In the genomic region with DNA sequence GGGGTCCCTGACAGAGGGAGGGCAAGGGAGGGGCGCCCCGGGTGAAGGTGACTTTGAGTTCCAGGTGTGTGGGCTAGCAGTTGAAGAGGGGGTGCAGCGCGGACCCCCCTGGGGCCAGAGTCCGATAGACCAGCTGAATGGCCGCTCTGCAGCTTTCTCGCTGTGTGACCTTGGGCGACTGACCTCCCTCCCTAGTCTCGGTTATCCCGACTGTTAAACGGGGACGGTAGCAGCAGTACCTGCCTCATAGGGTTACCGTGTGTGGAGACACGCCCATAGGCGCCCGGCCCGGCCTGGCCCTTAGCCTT, we compare ENCODE assay signal across 8 cellular contexts. TPM values are rescaled to one million over a fixed set of nuclear protein-coding genes. Genes with fewer than 3 reads are reported as not detected.
A peak's percentile ranks its signal among the peaks of the same experiment; 100 is the strongest.
DNase-seq lines count a peak whose midpoint lies in the region; TF ChIP-seq lines count a peak whose summit lies in the region.

No MANE protein-coding gene starts in this region.

- H3K9me3 ChIP-seq in iPS DF 6.9 (ENCODE audit: control insufficient read depth, insufficient read depth, low read length) (no peaks in the 10 kb centered on the region), skeletal muscle tissue (ENCODE audit: control insufficient read depth in 3 of 3, low read length in 3 of 3) (no peaks in the 10 kb centered on the region)

- TF ChIP-seq CTCF in HFF-Myc (IDR thresholded peaks at IDR 0.05; ENCODE audit: low read depth, low read length, missing control alignments): no peak
- TF ChIP-seq CTCF in CD14-positive monocyte (IDR thresholded peaks at IDR 0.05): no peak

- DNase-seq in HFF-Myc (ENCODE audit: extremely low read depth, low read depth) (no peak), iPS DF 6.9 (ENCODE audit: low read depth, low spot score) (no peak), NCI-H2107 (lab: John Stamatoyannopoulos, UW) (no peak), putamen (ENCODE audit: low spot score) (no peak), CD14-positive monocyte (ENCODE audit: low spot score) (no peak)
- DNase-seq in activated T-helper 1 cell treated with anti-CD3 and anti-CD28 coated beads, Interleukin-12 subunit alpha, Interleukin-12 subunit beta, Interleukin-2, Interleukin-4 antibody, amounts not matched to agents 30 ng/mL and 10 ng/mL and 1 ng/mL, durations not matched to agents 14 hours and 24 hours and 36 hours (ENCODE audit: low spot score): no peak
- DNase-seq in activated naive CD4-positive, alpha-beta T cell treated with Interleukin-2 at 50 U/mL for 16 hours: no peak

- peak overlapping the region; percentile 37 for H3K4me3 ChIP-seq in HFF-Myc (replicated peaks; ENCODE audit: low read depth, low read length)
- H3K4me3 ChIP-seq in iPS DF 6.9 (ENCODE audit: low read length): peak overlapping the region; percentile 61; the same call in 1 of the 2 replicates
- H3K4me3 ChIP-seq in skeletal muscle tissue (ENCODE audit: low read length in 3 of 3): peak overlapping the region; percentile 32 to 49 (median 41)

- peak overlapping the region; percentile 12 to 57 (median 38) for H3K9ac ChIP-seq in skeletal muscle tissue (ENCODE audit: low read depth in 1 of 3, low read length in 3 of 3)

- H3K27ac ChIP-seq in iPS DF 6.9 (ENCODE audit: low read length) (no peak overlapping the region), skeletal muscle tissue (ENCODE audit: low read depth, low read length) (peak overlapping the region; percentile 64)

- H3K4me1 ChIP-seq in iPS DF 6.9 (ENCODE audit: control insufficient read depth, insufficient read depth, low read length): peaks cover 4% of the 10 kb centered on the region; the same call in 1 of the 2 replicates
- H3K4me1 ChIP-seq in skeletal muscle tissue (ENCODE audit: control insufficient read depth in 3 of 3, insufficient read depth in 3 of 3, low read length in 3 of 3): peaks cover 5 to 8% (median 6%) of the 10 kb centered on the region in 3 donors

- no peaks in the 10 kb centered on the region for H3K9me3 Mint-ChIP-seq in activated T-helper 1 cell treated with anti-CD3 and anti-CD28 coated beads, Interleukin-12 subunit alpha, Interleukin-12 subunit beta, Interleukin-2, Interleukin-4 antibody, amounts not matched to agents 30 ng/mL and 10 ng/mL and 1 ng/mL, durations not matched to agents 14 hours and 24 hours and 36 hours
- H3K9me3 Mint-ChIP-seq in CD14-positive monocyte: peaks cover 0 to 4% (median 0%) of the 10 kb centered on the region in 7 donors

- WGBS in iPS DF 6.9 (ENCODE audit: insufficient coverage, insufficient read length): no CpG with 5 or more reads among the region's 17 CpGs

- H3K27ac Mint-ChIP-seq in activated T-helper 1 cell treated with anti-CD3 and anti-CD28 coated beads, Interleukin-12 subunit alpha, Interleukin-12 subunit beta, Interleukin-2, Interleukin-4 antibody, amounts not matched to agents 30 ng/mL and 10 ng/mL and 1 ng/mL, durations not matched to agents 14 hours and 24 hours and 36 hours: peak overlapping the region; percentile 89
- peak overlapping the region in 1 of 7 donors; percentile 9 for H3K27ac Mint-ChIP-seq in CD14-positive monocyte

- peaks cover 25% of the 10 kb centered on the region for H3K27me3 Mint-ChIP-seq in activated T-helper 1 cell treated with anti-CD3 and anti-CD28 coated beads, Interleukin-12 subunit alpha, Interleukin-12 subunit beta, Interleukin-2, Interleukin-4 antibody, amounts not matched to agents 30 ng/mL and 10 ng/mL and 1 ng/mL, durations not matched to agents 14 hours and 24 hours and 36 hours (ENCODE audit: insufficient read depth)
- H3K27me3 Mint-ChIP-seq in CD14-positive monocyte (ENCODE audit: low read depth in 3 of 3): peaks cover 52 to 75% (median 53%) of the 10 kb centered on the region in 3 donors

- peak overlapping the region; percentile 71 for H3K4me3 Mint-ChIP-seq in activated T-helper 1 cell treated with anti-CD3 and anti-CD28 coated beads, Interleukin-12 subunit alpha, Interleukin-12 subunit beta, Interleukin-2, Interleukin-4 antibody, amounts not matched to agents 30 ng/mL and 10 ng/mL and 1 ng/mL, durations not matched to agents 14 hours and 24 hours and 36 hours
- peak overlapping the region in 1 of 2 donors; percentile 85 for H3K4me3 Mint-ChIP-seq in CD14-positive monocyte

- intact Hi-C loops in activated T-helper 1 cell treated with anti-CD3 and anti-CD28 coated beads, Interleukin-12 subunit alpha, Interleukin-12 subunit beta, Interleukin-2, Interleukin-4 antibody, amounts not matched to agents 30 ng/mL and 10 ng/mL and 1 ng/mL, durations not matched to agents 14 hours and 24 hours and 36 hours (cut with micrococcal nuclease): loop anchor here (5.0 kb wide), 1 partner anchor 54 kb away; a partner anchor contains a TSS
- intact Hi-C loops in CD14-positive monocyte (cut with micrococcal nuclease): no loop called here

- H3K36me3 Mint-ChIP-seq in activated T-helper 1 cell treated with anti-CD3 and anti-CD28 coated beads, Interleukin-12 subunit alpha, Interleukin-12 subunit beta, Interleukin-2, Interleukin-4 antibody, amounts not matched to agents 30 ng/mL and 10 ng/mL and 1 ng/mL, durations not matched to agents 14 hours and 24 hours and 36 hours (ENCODE audit: low read depth): no peaks in the 10 kb centered on the region
- H3K36me3 Mint-ChIP-seq in CD14-positive monocyte: no peaks in the 10 kb centered on the region

- H3K27me3 ChIP-seq in iPS DF 6.9 (ENCODE audit: control insufficient read depth, insufficient read depth, low read length) (no peaks in the 10 kb centered on the region), skeletal muscle tissue (ENCODE audit: control insufficient read depth in 3 of 3, insufficient read depth in 3 of 3, low read length in 3 of 3) (peaks cover 23 to 58% (median 46%) of the 10 kb centered on the region in 3 donors)

- H3K36me3 ChIP-seq in iPS DF 6.9 (ENCODE audit: control insufficient read depth, insufficient read depth, low read length) (no peaks in the 10 kb centered on the region), skeletal muscle tissue (ENCODE audit: control insufficient read depth in 3 of 3, insufficient read depth in 3 of 3, low read length in 3 of 3) (no peaks in the 10 kb centered on the region)

- H3K4me1 Mint-ChIP-seq in activated T-helper 1 cell treated with anti-CD3 and anti-CD28 coated beads, Interleukin-12 subunit alpha, Interleukin-12 subunit beta, Interleukin-2, Interleukin-4 antibody, amounts not matched to agents 30 ng/mL and 10 ng/mL and 1 ng/mL, durations not matched to agents 14 hours and 24 hours and 36 hours (ENCODE audit: low read depth): no peaks in the 10 kb centered on the region
- peaks cover 5% of the 10 kb centered on the region for H3K4me1 Mint-ChIP-seq in CD14-positive monocyte

RNA-seq across cellular contexts. Expression of a gene that starts 31.3 kb away (rescaled TPM):
- 6.2 and 7.8 TPM in 2 replicates for total RNA-seq in activated T-helper 1 cell treated with anti-CD3 and anti-CD28 coated beads, Interleukin-12 subunit alpha, Interleukin-12 subunit beta, Interleukin-2, Interleukin-4 antibody, amounts not matched to agents 30 ng/mL and 10 ng/mL and 1 ng/mL, durations not matched to agents 14 hours and 24 hours and 36 hours
- total RNA-seq in skeletal muscle tissue: 3.1 TPM
- not detected for polyA plus RNA-seq in CD14-positive monocyte

RNA-seq across cellular contexts. Expression of a gene that starts 54.8 kb away (rescaled TPM):
- 24.0 TPM in 2 replicates for total RNA-seq in activated T-helper 1 cell treated with anti-CD3 and anti-CD28 coated beads, Interleukin-12 subunit alpha, Interleukin-12 subunit beta, Interleukin-2, Interleukin-4 antibody, amounts not matched to agents 30 ng/mL and 10 ng/mL and 1 ng/mL, durations not matched to agents 14 hours and 24 hours and 36 hours
- total RNA-seq in skeletal muscle tissue: 4.2 TPM
- polyA plus RNA-seq in CD14-positive monocyte: 10 to 100 TPM in 1 of 2 donors, 1 to 10 TPM in 1; 8.1 to 10.1 TPM

RNA-seq across cellular contexts. Expression of a gene that starts 56.1 kb away (rescaled TPM):
- total RNA-seq in activated T-helper 1 cell treated with anti-CD3 and anti-CD28 coated beads, Interleukin-12 subunit alpha, Interleukin-12 subunit beta, Interleukin-2, Interleukin-4 antibody, amounts not matched to agents 30 ng/mL and 10 ng/mL and 1 ng/mL, durations not matched to agents 14 hours and 24 hours and 36 hours: 0.16 TPM in 1 of 2 replicates, not detected in the other
- 12.5 TPM for total RNA-seq in skeletal muscle tissue
- polyA plus RNA-seq in CD14-positive monocyte: under 1 TPM; 0.29 to 0.84 TPM

Comparison
In these comparisons a context has a peak if more than half of its experiments do, and no peak if none do; other contexts are left out.
1. RNA of a gene that starts 56.1 kb away (total RNA-seq): 12.5 TPM in skeletal muscle tissue (single experiment); 0.16 TPM in activated T-helper 1 cell treated with anti-CD3 and anti-CD28 coated beads, Interleukin-12 subunit alpha, Interleukin-12 subunit beta, Interleukin-2, Interleukin-4 antibody, amounts not matched to agents 30 ng/mL and 10 ng/mL and 1 ng/mL, durations not matched to agents 14 hours and 24 hours and 36 hours; every median in the first group is over 10 times any median in the second.
2. Peak in every context shown above with its lines, with median percentiles within 50 percentile points of each other: H3K4me3 ChIP-seq.